In the genomic region with DNA sequence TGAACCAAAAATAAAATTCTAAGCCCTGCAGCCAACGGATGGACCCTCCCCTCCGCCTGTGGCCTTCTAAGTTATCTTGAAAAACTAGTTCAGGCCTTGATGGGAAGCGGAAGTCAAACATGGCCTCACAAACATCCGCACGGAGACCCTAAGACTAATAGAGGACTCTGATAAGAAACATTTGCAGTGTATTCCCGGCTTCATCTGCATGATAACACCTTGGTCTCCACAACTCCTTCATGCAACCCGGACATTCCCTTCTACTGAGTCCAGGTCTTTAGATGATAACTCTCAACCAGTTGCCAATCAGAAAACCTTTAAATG, we compare ENCODE assay signal across 8 cellular contexts. TPM values are rescaled to one million over a fixed set of nuclear protein-coding genes. Genes with fewer than 3 reads are reported as not detected.
DNase-seq lines count a peak whose midpoint lies in the region; ATAC-seq and TF ChIP-seq lines count a peak whose summit lies in the region.

No MANE protein-coding gene starts in this region.

- peak overlapping the region; percentile 58 for H3K27ac Mint-ChIP-seq in activated CD4-positive, alpha-beta memory T cell treated with anti-CD3 and anti-CD28 coated beads for 36 hours
- H3K27ac Mint-ChIP-seq in stimulated activated naive B cell treated with anti-CD40 and anti-IgM and Interleukin-4, amounts not matched to agents 10 μg/mL and 1 μg/mL and 100 μg/mL, for 72 hours = peak overlapping the region; percentile 96

- H3K4me1 ChIP-seq in DOHH2 (ENCODE audit: control insufficient read depth, low read length) (peaks cover 56% of the 10 kb centered on the region), hepatocyte (ENCODE audit: insufficient read depth) (peaks cover 32% of the 10 kb centered on the region)

- H3K9me3 Mint-ChIP-seq in activated CD4-positive, alpha-beta memory T cell treated with anti-CD3 and anti-CD28 coated beads for 36 hours = no peaks in the 10 kb centered on the region
- no peaks in the 10 kb centered on the region for H3K9me3 Mint-ChIP-seq in stimulated activated naive B cell treated with anti-CD40 and anti-IgM and Interleukin-4, amounts not matched to agents 10 μg/mL and 1 μg/mL and 100 μg/mL, for 72 hours

- H3K4me3 ChIP-seq in DOHH2 (ENCODE audit: low read length) (peak overlapping the region; percentile 78), hepatocyte (no peak overlapping the region)

- TF ChIP-seq CTCF in DOHH2 (IDR thresholded peaks at IDR 0.05; ENCODE audit: low read depth, low read length, poor library complexity, severe bottlenecking) = no peak
- TF ChIP-seq CTCF in hepatocyte (IDR thresholded peaks at IDR 0.05; ENCODE audit: poor library complexity) = no peak
- TF ChIP-seq CTCF in omental fat pad (IDR thresholded peaks at IDR 0.05) = no peak

- H3K4me2 ChIP-seq in DOHH2 (ENCODE audit: low read length) (peak overlapping the region; percentile 84), hepatocyte (peak overlapping the region; percentile 93)

- 0 out of 2 replicates have a peak, but pooled peaks cover 4% of the 10 kb centered on the region for H4K20me1 ChIP-seq in DOHH2 (ENCODE audit: control insufficient read depth, insufficient read depth, low read depth, low read length)
- peaks cover 27% of the 10 kb centered on the region for H4K20me1 ChIP-seq in hepatocyte (ENCODE audit: insufficient read depth, poor library complexity, severe bottlenecking)

- ATAC-seq in HG02588 (IDR thresholded peaks at IDR 0.05; ENCODE audit: unreplicated experiment) (peak; percentile 1), omental fat pad (ENCODE audit: low FRiP score) (no peak)
- peak in 1 of 2 donors; percentile 2 for ATAC-seq in stimulated activated naive B cell treated with anti-CD40 and anti-IgM and Interleukin-4, amounts not matched to agents 10 μg/mL and 1 μg/mL and 100 μg/mL, for 72 hours (replicated peaks)

- peak overlapping the region; percentile 95 for H2AFZ ChIP-seq in hepatocyte

- H3K36me3 ChIP-seq in DOHH2 (ENCODE audit: control insufficient read depth, low read length) (peaks cover 30% of the 10 kb centered on the region), hepatocyte (replicated peaks; ENCODE audit: insufficient read depth, low read depth) (no peaks in the 10 kb centered on the region)

- H3K4me1 Mint-ChIP-seq in activated CD4-positive, alpha-beta memory T cell treated with anti-CD3 and anti-CD28 coated beads for 36 hours (ENCODE audit: low read depth) = peaks cover 32% of the 10 kb centered on the region
- peaks cover 50 to 79% of the 10 kb centered on the region in 2 donors for H3K4me1 Mint-ChIP-seq in stimulated activated naive B cell treated with anti-CD40 and anti-IgM and Interleukin-4, amounts not matched to agents 10 μg/mL and 1 μg/mL and 100 μg/mL, for 72 hours

- H3K27ac ChIP-seq in DOHH2 (ENCODE audit: low read depth, low read length) (peak overlapping the region; percentile 95), hepatocyte (peak overlapping the region; percentile 100)

- peak overlapping the region; percentile 62 for H3K4me3 Mint-ChIP-seq in activated CD4-positive, alpha-beta memory T cell treated with anti-CD3 and anti-CD28 coated beads for 36 hours
- peak overlapping the region; percentile 86 to 88 for H3K4me3 Mint-ChIP-seq in stimulated activated naive B cell treated with anti-CD40 and anti-IgM and Interleukin-4, amounts not matched to agents 10 μg/mL and 1 μg/mL and 100 μg/mL, for 72 hours

- H3K9me3 ChIP-seq in DOHH2 (ENCODE audit: control insufficient read depth, insufficient read depth, low read length) (no peaks in the 10 kb centered on the region), hepatocyte (ENCODE audit: low read depth) (no peaks in the 10 kb centered on the region)

- intact Hi-C loops in activated CD4-positive, alpha-beta memory T cell treated with anti-CD3 and anti-CD28 coated beads for 36 hours (cut with micrococcal nuclease) = loop anchor here (1.0 to 5.0 kb wide), 6 partner anchors 57 to 513 kb away; partner anchors contain the start of genes ANKRD33B, ATPSCKMT, MARCHF6 and ROPN1L

- H3K79me2 ChIP-seq in DOHH2 (ENCODE audit: control insufficient read depth, low read length) (peaks cover 41% of the 10 kb centered on the region), hepatocyte (peaks cover 34% of the 10 kb centered on the region)

- CTCF ChIA-PET in activated CD4-positive, alpha-beta memory T cell treated with anti-CD3 and anti-CD28 coated beads for 36 hours (lab: Charles Lee) = no interaction called here

- POLR2A ChIA-PET in activated CD4-positive, alpha-beta memory T cell treated with anti-CD3 and anti-CD28 coated beads for 36 hours (lab: Charles Lee) = interaction anchor here (0.6 kb wide), 1 partner anchor 51 kb away, joined by 3 read pairs; no protein-coding TSS in a partner anchor

- H3K9me2 ChIP-seq in DOHH2 (replicated peaks; ENCODE audit: control insufficient read depth, low read length) (no peaks in the 10 kb centered on the region), hepatocyte (replicated peaks; ENCODE audit: insufficient read depth) (no peaks in the 10 kb centered on the region)

- H3K27me3 Mint-ChIP-seq in activated CD4-positive, alpha-beta memory T cell treated with anti-CD3 and anti-CD28 coated beads for 36 hours = no peaks in the 10 kb centered on the region
- no peaks in the 10 kb centered on the region for H3K27me3 Mint-ChIP-seq in stimulated activated naive B cell treated with anti-CD40 and anti-IgM and Interleukin-4, amounts not matched to agents 10 μg/mL and 1 μg/mL and 100 μg/mL, for 72 hours

- DNase-seq in activated CD4-positive, alpha-beta memory T cell treated with anti-CD3 and anti-CD28 coated beads for 36 hours = no peak
- DNase-seq in hepatocyte (ENCODE audit: low spot score) (no peak), NCI-H1048 (lab: John Stamatoyannopoulos, UW) (no peak), omental fat pad (ENCODE audit: low spot score) (no peak), DMS79 treated with DMSO at 0.1 percent for 48 hours (lab: John Stamatoyannopoulos, UW) (no peak)
- no peak for DNase-seq in stimulated activated naive B cell treated with anti-CD40 and anti-IgM and Interleukin-4, amounts not matched to agents 10 μg/mL and 1 μg/mL and 100 μg/mL, for 72 hours

- H3F3A ChIP-seq in DOHH2 (ENCODE audit: control insufficient read depth, insufficient read depth) = peaks cover 15% of the 10 kb centered on the region

- no peaks in the 10 kb centered on the region for H3K27me3 ChIP-seq in DOHH2 (ENCODE audit: control insufficient read depth, low read length)
- no peaks in the 10 kb centered on the region for H3K27me3 ChIP-seq in hepatocyte

- WGBS in hepatocyte (ENCODE audit: low lambda C conversion rate, missing lambda C conversion rate) = 20% methylated on average over 7 of the region's 7 CpGs

- H3K36me3 Mint-ChIP-seq in activated CD4-positive, alpha-beta memory T cell treated with anti-CD3 and anti-CD28 coated beads for 36 hours = peaks cover 2% of the 10 kb centered on the region
- peaks cover 5 to 8% of the 10 kb centered on the region in 2 donors for H3K36me3 Mint-ChIP-seq in stimulated activated naive B cell treated with anti-CD40 and anti-IgM and Interleukin-4, amounts not matched to agents 10 μg/mL and 1 μg/mL and 100 μg/mL, for 72 hours

RNA-seq across cellular contexts. Expression of gene DAP, which starts 0.8 kb away (rescaled TPM):
- 10 to 100 TPM; 39.0 to 39.7 TPM for total RNA-seq in activated CD4-positive, alpha-beta memory T cell treated with anti-CD3 and anti-CD28 coated beads for 36 hours
- total RNA-seq in hepatocyte = 69.1 and 74.8 TPM in 2 replicates
- 193 and 196 TPM in 2 replicates for polyA plus RNA-seq in hepatocyte
- total RNA-seq in omental fat pad = 10 to 100 TPM; 47.8 to 57.3 (median 50.0) TPM
